Comparison of ENCODE assay signal across 2 cellular contexts in the genomic region with DNA sequence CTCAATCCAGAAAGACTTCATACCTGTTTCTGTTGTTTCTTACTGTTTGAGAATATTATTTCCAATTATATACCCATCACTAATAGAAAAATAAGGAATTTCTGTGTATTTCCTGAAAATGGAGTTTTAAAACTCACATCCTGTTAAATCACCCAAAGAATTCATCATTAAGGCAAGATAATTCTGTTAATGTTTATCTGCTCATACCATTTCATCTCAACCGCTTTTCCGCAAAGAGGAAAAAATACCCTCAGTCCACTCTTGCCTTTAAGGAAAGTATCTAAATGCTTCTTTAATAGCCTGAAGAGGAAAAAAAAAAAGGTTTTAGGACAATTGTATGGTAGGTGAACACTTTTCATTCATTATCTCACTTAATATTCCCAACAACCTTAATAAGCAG.
TF ChIP-seq lines count a peak whose summit lies in the region.

No MANE protein-coding gene starts in this region.

TF ChIP-seq in SK-N-SH, 30 proteins besides CTCF, POLR2A, EP300 and RAD21:
- TF ChIP-seq RXRA (IDR thresholded peaks at IDR 0.05; ENCODE audit: borderline replicate concordance, low read depth) (no peak), FOXJ3 (CRISPR knock-in tag; IDR thresholded peaks at IDR 0.05) (no peak), GATA2 (CRISPR knock-in tag; IDR thresholded peaks at IDR 0.05) (no peak), RCOR1 (IDR thresholded peaks at IDR 0.05; ENCODE audit: low read length) (no peak), SIN3A (IDR thresholded peaks at IDR 0.05; ENCODE audit: borderline replicate concordance, low read depth, low read length) (no peak), ELF1 (IDR thresholded peaks at IDR 0.05) (no peak), GABPA (IDR thresholded peaks at IDR 0.05; ENCODE audit: low read depth) (no peak), RFX5 (IDR thresholded peaks at IDR 0.05; ENCODE audit: low read length) (no peak), TAF1 (IDR thresholded peaks at IDR 0.05; ENCODE audit: borderline replicate concordance, low read depth, low read length) (no peak), NFIC (IDR thresholded peaks at IDR 0.05; ENCODE audit: borderline replicate concordance) (no peak), MXI1 (IDR thresholded peaks at IDR 0.05; ENCODE audit: low read depth, low read length) (no peak), CHD2 (IDR thresholded peaks at IDR 0.05; ENCODE audit: low read length, partially characterized antibody) (no peak), TCF12 (IDR thresholded peaks at IDR 0.05) (no peak), TEAD4 (IDR thresholded peaks at IDR 0.05; ENCODE audit: borderline replicate concordance, insufficient read depth) (no peak)
- TF ChIP-seq, protein P1, sequence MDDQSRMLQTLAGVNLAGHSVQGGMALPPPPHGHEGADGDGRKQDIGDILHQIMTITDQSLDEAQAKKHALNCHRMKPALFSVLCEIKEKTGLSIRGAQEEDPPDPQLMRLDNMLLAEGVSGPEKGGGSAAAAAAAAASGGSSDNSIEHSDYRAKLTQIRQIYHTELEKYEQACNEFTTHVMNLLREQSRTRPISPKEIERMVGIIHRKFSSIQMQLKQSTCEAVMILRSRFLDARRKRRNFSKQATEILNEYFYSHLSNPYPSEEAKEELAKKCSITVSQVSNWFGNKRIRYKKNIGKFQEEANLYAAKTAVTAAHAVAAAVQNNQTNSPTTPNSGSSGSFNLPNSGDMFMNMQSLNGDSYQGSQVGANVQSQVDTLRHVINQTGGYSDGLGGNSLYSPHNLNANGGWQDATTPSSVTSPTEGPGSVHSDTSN (IDR thresholded peaks at IDR 0.05) = no peak
- TF ChIP-seq, protein P2, sequence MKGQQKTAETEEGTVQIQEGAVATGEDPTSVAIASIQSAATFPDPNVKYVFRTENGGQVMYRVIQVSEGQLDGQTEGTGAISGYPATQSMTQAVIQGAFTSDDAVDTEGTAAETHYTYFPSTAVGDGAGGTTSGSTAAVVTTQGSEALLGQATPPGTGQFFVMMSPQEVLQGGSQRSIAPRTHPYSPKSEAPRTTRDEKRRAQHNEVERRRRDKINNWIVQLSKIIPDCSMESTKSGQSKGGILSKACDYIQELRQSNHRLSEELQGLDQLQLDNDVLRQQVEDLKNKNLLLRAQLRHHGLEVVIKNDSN (IDR thresholded peaks at IDR 0.05; ENCODE audit: borderline replicate concordance, low read depth) = no peak
- TF ChIP-seq, protein P3, sequence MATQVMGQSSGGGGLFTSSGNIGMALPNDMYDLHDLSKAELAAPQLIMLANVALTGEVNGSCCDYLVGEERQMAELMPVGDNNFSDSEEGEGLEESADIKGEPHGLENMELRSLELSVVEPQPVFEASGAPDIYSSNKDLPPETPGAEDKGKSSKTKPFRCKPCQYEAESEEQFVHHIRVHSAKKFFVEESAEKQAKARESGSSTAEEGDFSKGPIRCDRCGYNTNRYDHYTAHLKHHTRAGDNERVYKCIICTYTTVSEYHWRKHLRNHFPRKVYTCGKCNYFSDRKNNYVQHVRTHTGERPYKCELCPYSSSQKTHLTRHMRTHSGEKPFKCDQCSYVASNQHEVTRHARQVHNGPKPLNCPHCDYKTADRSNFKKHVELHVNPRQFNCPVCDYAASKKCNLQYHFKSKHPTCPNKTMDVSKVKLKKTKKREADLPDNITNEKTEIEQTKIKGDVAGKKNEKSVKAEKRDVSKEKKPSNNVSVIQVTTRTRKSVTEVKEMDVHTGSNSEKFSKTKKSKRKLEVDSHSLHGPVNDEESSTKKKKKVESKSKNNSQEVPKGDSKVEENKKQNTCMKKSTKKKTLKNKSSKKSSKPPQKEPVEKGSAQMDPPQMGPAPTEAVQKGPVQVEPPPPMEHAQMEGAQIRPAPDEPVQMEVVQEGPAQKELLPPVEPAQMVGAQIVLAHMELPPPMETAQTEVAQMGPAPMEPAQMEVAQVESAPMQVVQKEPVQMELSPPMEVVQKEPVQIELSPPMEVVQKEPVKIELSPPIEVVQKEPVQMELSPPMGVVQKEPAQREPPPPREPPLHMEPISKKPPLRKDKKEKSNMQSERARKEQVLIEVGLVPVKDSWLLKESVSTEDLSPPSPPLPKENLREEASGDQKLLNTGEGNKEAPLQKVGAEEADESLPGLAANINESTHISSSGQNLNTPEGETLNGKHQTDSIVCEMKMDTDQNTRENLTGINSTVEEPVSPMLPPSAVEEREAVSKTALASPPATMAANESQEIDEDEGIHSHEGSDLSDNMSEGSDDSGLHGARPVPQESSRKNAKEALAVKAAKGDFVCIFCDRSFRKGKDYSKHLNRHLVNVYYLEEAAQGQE (IDR thresholded peaks at IDR 0.05; ENCODE audit: low read depth, low read length) = no peak
- TF ChIP-seq, protein P4, sequence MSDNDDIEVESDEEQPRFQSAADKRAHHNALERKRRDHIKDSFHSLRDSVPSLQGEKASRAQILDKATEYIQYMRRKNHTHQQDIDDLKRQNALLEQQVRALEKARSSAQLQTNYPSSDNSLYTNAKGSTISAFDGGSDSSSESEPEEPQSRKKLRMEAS (IDR thresholded peaks at IDR 0.05; ENCODE audit: low read depth) = no peak

TF ChIP-seq in SK-N-SH treated with all-trans-retinoic acid at 6 μM for 48 hours, 23 proteins besides CTCF, POLR2A, EP300 and RAD21:
- TF ChIP-seq ZFP30 (CRISPR knock-in tag; IDR thresholded peaks at IDR 0.05) (no peak), ZNF70 (CRISPR knock-in tag; IDR thresholded peaks at IDR 0.05) (no peak), ZC3H10 (CRISPR knock-in tag; IDR thresholded peaks at IDR 0.05) (no peak), BACH2 (CRISPR knock-in tag; IDR thresholded peaks at IDR 0.05; ENCODE audit: borderline replicate concordance) (no peak), ISL1 (CRISPR knock-in tag; IDR thresholded peaks at IDR 0.05) (no peak), RARB (CRISPR knock-in tag; IDR thresholded peaks at IDR 0.05) (no peak), ESRRG (CRISPR knock-in tag; IDR thresholded peaks at IDR 0.05) (no peak), PPARA (CRISPR knock-in tag; IDR thresholded peaks at IDR 0.05; ENCODE audit: borderline replicate concordance) (no peak)
- TF ChIP-seq, protein P5, sequence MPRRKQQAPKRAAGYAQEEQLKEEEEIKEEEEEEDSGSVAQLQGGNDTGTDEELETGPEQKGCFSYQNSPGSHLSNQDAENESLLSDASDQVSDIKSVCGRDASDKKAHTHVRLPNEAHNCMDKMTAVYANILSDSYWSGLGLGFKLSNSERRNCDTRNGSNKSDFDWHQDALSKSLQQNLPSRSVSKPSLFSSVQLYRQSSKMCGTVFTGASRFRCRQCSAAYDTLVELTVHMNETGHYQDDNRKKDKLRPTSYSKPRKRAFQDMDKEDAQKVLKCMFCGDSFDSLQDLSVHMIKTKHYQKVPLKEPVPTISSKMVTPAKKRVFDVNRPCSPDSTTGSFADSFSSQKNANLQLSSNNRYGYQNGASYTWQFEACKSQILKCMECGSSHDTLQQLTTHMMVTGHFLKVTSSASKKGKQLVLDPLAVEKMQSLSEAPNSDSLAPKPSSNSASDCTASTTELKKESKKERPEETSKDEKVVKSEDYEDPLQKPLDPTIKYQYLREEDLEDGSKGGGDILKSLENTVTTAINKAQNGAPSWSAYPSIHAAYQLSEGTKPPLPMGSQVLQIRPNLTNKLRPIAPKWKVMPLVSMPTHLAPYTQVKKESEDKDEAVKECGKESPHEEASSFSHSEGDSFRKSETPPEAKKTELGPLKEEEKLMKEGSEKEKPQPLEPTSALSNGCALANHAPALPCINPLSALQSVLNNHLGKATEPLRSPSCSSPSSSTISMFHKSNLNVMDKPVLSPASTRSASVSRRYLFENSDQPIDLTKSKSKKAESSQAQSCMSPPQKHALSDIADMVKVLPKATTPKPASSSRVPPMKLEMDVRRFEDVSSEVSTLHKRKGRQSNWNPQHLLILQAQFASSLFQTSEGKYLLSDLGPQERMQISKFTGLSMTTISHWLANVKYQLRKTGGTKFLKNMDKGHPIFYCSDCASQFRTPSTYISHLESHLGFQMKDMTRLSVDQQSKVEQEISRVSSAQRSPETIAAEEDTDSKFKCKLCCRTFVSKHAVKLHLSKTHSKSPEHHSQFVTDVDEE (CRISPR knock-in tag; IDR thresholded peaks at IDR 0.05) = no peak
- TF ChIP-seq, protein P6, sequence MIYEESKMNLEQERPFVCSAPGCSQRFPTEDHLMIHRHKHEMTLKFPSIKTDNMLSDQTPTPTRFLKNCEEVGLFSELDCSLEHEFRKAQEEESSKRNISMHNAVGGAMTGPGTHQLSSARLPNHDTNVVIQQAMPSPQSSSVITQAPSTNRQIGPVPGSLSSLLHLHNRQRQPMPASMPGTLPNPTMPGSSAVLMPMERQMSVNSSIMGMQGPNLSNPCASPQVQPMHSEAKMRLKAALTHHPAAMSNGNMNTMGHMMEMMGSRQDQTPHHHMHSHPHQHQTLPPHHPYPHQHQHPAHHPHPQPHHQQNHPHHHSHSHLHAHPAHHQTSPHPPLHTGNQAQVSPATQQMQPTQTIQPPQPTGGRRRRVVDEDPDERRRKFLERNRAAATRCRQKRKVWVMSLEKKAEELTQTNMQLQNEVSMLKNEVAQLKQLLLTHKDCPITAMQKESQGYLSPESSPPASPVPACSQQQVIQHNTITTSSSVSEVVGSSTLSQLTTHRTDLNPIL (CRISPR knock-in tag; IDR thresholded peaks at IDR 0.05; ENCODE audit: low read depth) = no peak
- TF ChIP-seq, protein P7, sequence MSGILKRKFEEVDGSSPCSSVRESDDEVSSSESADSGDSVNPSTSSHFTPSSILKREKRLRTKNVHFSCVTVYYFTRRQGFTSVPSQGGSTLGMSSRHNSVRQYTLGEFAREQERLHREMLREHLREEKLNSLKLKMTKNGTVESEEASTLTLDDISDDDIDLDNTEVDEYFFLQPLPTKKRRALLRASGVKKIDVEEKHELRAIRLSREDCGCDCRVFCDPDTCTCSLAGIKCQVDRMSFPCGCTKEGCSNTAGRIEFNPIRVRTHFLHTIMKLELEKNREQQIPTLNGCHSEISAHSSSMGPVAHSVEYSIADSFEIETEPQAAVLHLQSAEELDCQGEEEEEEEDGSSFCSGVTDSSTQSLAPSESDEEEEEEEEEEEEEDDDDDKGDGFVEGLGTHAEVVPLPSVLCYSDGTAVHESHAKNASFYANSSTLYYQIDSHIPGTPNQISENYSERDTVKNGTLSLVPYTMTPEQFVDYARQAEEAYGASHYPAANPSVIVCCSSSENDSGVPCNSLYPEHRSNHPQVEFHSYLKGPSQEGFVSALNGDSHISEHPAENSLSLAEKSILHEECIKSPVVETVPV (CRISPR knock-in tag; IDR thresholded peaks at IDR 0.05) = no peak
